In genomic region chr11:20080032-20080685, GRCh38 we compare ENCODE assay signal across 1 cellular context.
TF ChIP-seq lines count a peak whose summit lies in the region.

No MANE protein-coding gene starts in this region.

TF ChIP-seq in HepG2, 621 proteins besides CTCF, POLR2A, EP300 and RAD21 (continued from another document):
- no peak for TF ChIP-seq KIAA2018 (CRISPR knock-in tag; IDR thresholded peaks at IDR 0.05; ENCODE audit: borderline replicate concordance)
- no peak for TF ChIP-seq ZMYM4 (CRISPR knock-in tag; IDR thresholded peaks at IDR 0.05)
- TF ChIP-seq ZNF749 (CRISPR knock-in tag; IDR thresholded peaks at IDR 0.05; ENCODE audit: borderline replicate concordance): no peak
- TF ChIP-seq SIX1 (CRISPR knock-in tag; IDR thresholded peaks at IDR 0.05; ENCODE audit: borderline replicate concordance): no peak
